ENCODE assay signal across 27 cellular contexts in genomic region chr14:24151404-24152080, GRCh38.
"Had no signal": no experiment of that assay in that cellular context is flagged by ENCODE, and none has a peak within 500 bp of the region (broad histone marks: within the 10 kb centered on the region; RNA-seq: fewer than 3 reads in every experiment).

No MANE protein-coding gene starts in this region.

- H3K9ac ChIP-seq: SK-N-SH had no signal

- H3K4me2 ChIP-seq: SK-N-SH had no signal

- ATAC-seq: activated naive CD4-positive, alpha-beta T cell treated with anti-CD3 and anti-CD28 coated beads, Interleukin-2, amount 50 U/mL, for 72 hours; Panc1 had no signal

- H3K27me3 Mint-ChIP-seq: activated CD4-positive, alpha-beta memory T cell treated with anti-CD3 and anti-CD28 coated beads, Interleukin-2, amount 10 ng/mL, durations not matched to agents 7 days and 5 days had no signal

- H3K9me3 Mint-ChIP-seq: activated CD4-positive, alpha-beta memory T cell treated with anti-CD3 and anti-CD28 coated beads, Interleukin-2, amount 10 ng/mL, durations not matched to agents 7 days and 5 days; activated naive CD4-positive, alpha-beta T cell treated with anti-CD3 and anti-CD28 coated beads, Interleukin-2, amount 50 U/mL, for 72 hours had no signal

- H3K27me3 ChIP-seq: breast epithelium, MG63, SJCRH30 had no signal

- H3K4me3 ChIP-seq: breast epithelium, MG63, SJCRH30 had no signal

- H3K9me3 ChIP-seq: breast epithelium, MG63, SJCRH30, SK-N-SH had no signal

- H3K27ac Mint-ChIP-seq: activated CD4-positive, alpha-beta memory T cell treated with anti-CD3 and anti-CD28 coated beads, Interleukin-2, amount 10 ng/mL, durations not matched to agents 7 days and 5 days had no signal

- H3K27ac ChIP-seq: breast epithelium, SJCRH30, VCaP had no signal

- DNase-seq: activated CD4-positive, alpha-beta memory T cell treated with anti-CD3 and anti-CD28 coated beads, Interleukin-2, amount 10 ng/mL, durations not matched to agents 7 days and 5 days; activated CD4-positive, alpha-beta T cell treated with anti-CD3 and anti-CD28 coated beads, Interleukin-2, amount 50 U/mL, for 1 hour; activated CD4-positive, CD25-positive, alpha-beta regulatory T cell; activated effector memory CD4-positive, alpha-beta T cell treated with anti-CD3 and anti-CD28 coated beads, Interleukin-2, amount 50 U/mL, for 16 hours; activated naive CD4-positive, alpha-beta T cell treated with Interleukin-2 at 50 U/mL for 16 hours; central memory CD4-positive, alpha-beta T cell; MG63; MV-4-11; NCI-H1092 treated with DMSO at 0.1 percent for 48 hours; NCI-H1417 treated with DMSO at 0.1 percent for 48 hours; NCI-H1694; NCI-H2029; NCI-H2107; NCI-H2171 treated with DMSO at 0.1 percent for 48 hours; NCI-H226; NCI-H526; NCI-H82; OCI-M1; Right ventricle myocardium superior; RPMI8226; SJCRH30; SK-N-SH; T-helper 1 cell had no signal

- H3K4me3 Mint-ChIP-seq: activated CD4-positive, alpha-beta memory T cell treated with anti-CD3 and anti-CD28 coated beads, Interleukin-2, amount 10 ng/mL, durations not matched to agents 7 days and 5 days had no signal
